ENCODE assay signal across 11 cellular contexts in genomic region chr1:167617950-167618269, GRCh38. TPM values are rescaled to one million over a fixed set of nuclear protein-coding genes. Genes with fewer than 3 reads are reported as not detected.
DNase-seq lines count a peak whose midpoint lies in the region; ATAC-seq and TF ChIP-seq lines count a peak whose summit lies in the region.
"Had no signal": no experiment of that assay in that cellular context is flagged by ENCODE, and none has a peak within 500 bp of the region (broad histone marks: within the 10 kb centered on the region; RNA-seq: fewer than 3 reads in every experiment).

No MANE protein-coding gene starts in this region.

- intact Hi-C loops in heart right ventricle (cut with DNase I) (loop anchor here in 2 of 10 donors (5.0 kb wide), 2 partner anchors 49 to 69 kb away; no protein-coding TSS in a partner anchor), Right ventricle myocardium inferior (cut with DNase I) (no loop called here), lower lobe of right lung (cut with DNase I) (no loop called here), transverse colon (cut with DNase I; ENCODE audit: low total_unique reads) (no loop called here)

- H3K36me3 Mint-ChIP-seq in activated T-helper 17 cell treated with anti-CD3 and anti-CD28 coated beads, Interleukin-2, amount 50 U/mL, for 72 hours (ENCODE audit: low read depth), result no peaks in the 10 kb centered on the region

- peaks cover 37% of the 10 kb centered on the region for H3K4me1 Mint-ChIP-seq in activated T-helper 17 cell treated with anti-CD3 and anti-CD28 coated beads, Interleukin-2, amount 50 U/mL, for 72 hours

- TF ChIP-seq POLR2A in transverse colon (IDR thresholded peaks at IDR 0.05), result no peak

- H3K27me3 Mint-ChIP-seq in activated T-helper 17 cell treated with anti-CD3 and anti-CD28 coated beads, Interleukin-2, amount 50 U/mL, for 72 hours, result no peaks in the 10 kb centered on the region

- in situ Hi-C loops in transverse colon (cut with MboI; ENCODE audit: low pct_ligation_motif_present in 1 of 4, low pct_unique_long_range_greater_than_20kb in 1 of 4, low sequenced_read_pairs in 3 of 4), result no loop called here

- H3K4me3 Mint-ChIP-seq in activated T-helper 17 cell treated with anti-CD3 and anti-CD28 coated beads, Interleukin-2, amount 50 U/mL, for 72 hours, result peak overlapping the region; percentile 86

- no peak for TF ChIP-seq EP300 in transverse colon (IDR thresholded peaks at IDR 0.05; ENCODE audit: low read depth)

- TF ChIP-seq CTCF in heart right ventricle (IDR thresholded peaks at IDR 0.05) (no peak), lower lobe of right lung (IDR thresholded peaks at IDR 0.05) (no peak), transverse colon (IDR thresholded peaks at IDR 0.05) (no peak)

- H3K4me1 ChIP-seq in heart right ventricle (peaks cover 0 to 58% (median 22%) of the 10 kb centered on the region in 9 donors), lower lobe of right lung (peaks cover 21% of the 10 kb centered on the region), transverse colon (peaks cover 0 to 26% (median 7%) of the 10 kb centered on the region in 4 donors)

- H3K4me3 ChIP-seq in heart right ventricle (no peak overlapping the region), lower lobe of right lung (no peak overlapping the region), transverse colon (no peak overlapping the region)

- no peaks in the 10 kb centered on the region for H3K9me3 Mint-ChIP-seq in activated T-helper 17 cell treated with anti-CD3 and anti-CD28 coated beads, Interleukin-2, amount 50 U/mL, for 72 hours

- DNase-seq in heart right ventricle (no peak), Right ventricle myocardium inferior (ENCODE audit: missing footprints) (no peak), lower lobe of right lung (no peak), transverse colon (no peak), NCI-H2029 treated with DMSO at 0.1 percent for 48 hours (lab: John Stamatoyannopoulos, UW) (no peak), NCI-H146 treated with DMSO at 0.1 percent for 48 hours (lab: John Stamatoyannopoulos, UW; ENCODE audit: unreplicated experiment) (no peak)
- DNase-seq: hippocampal formation, WERI-Rb-1 had no signal

- H3K9me3 ChIP-seq in heart right ventricle (peaks cover 0 to 12% (median 0%) of the 10 kb centered on the region in 11 donors), lower lobe of right lung (peaks cover 3% of the 10 kb centered on the region), transverse colon (peaks cover 7 to 9% of the 10 kb centered on the region in 2 donors)
- H3K9me3 ChIP-seq: BE2C had no signal

- WGBS in heart right ventricle, 2 donors, result 49 to 60% methylated on average over 4 of the region's 4 CpGs
- 37 to 72% methylated on average over 3 to 4 of the region's 4 CpGs for WGBS in transverse colon (ENCODE audit: low coverage in 1 of 2), 2 donors

- H3K27ac ChIP-seq in heart right ventricle, result peak overlapping the region; percentile 41 to 89 (median 68)
- peak overlapping the region; percentile 81 for H3K27ac ChIP-seq in lower lobe of right lung
- H3K27ac ChIP-seq in transverse colon, result peak overlapping the region; percentile 64 to 75 (median 70)
- H3K27ac ChIP-seq: WERI-Rb-1 had no signal

- no peaks in the 10 kb centered on the region for H3K36me3 ChIP-seq in heart right ventricle
- H3K36me3 ChIP-seq in lower lobe of right lung, result no peaks in the 10 kb centered on the region
- no peaks in the 10 kb centered on the region for H3K36me3 ChIP-seq in transverse colon
- H3K36me3 ChIP-seq: BE2C, WERI-Rb-1 had no signal

- ATAC-seq in heart right ventricle (no peak), Right ventricle myocardium inferior (no peak), lower lobe of right lung (no peak), GM21737 (IDR thresholded peaks at IDR 0.05; ENCODE audit: unreplicated experiment) (no peak)
- no peak for ATAC-seq in activated T-helper 17 cell treated with anti-CD3 and anti-CD28 coated beads, Interleukin-2, amount 50 U/mL, for 72 hours (replicated peaks)

- peak overlapping the region; percentile 83 for H3K27ac Mint-ChIP-seq in activated T-helper 17 cell treated with anti-CD3 and anti-CD28 coated beads, Interleukin-2, amount 50 U/mL, for 72 hours

- H3K27me3 ChIP-seq in heart right ventricle (no peaks in the 10 kb centered on the region), lower lobe of right lung (ENCODE audit: low read depth) (no peaks in the 10 kb centered on the region), transverse colon (no peaks in the 10 kb centered on the region)
- H3K27me3 ChIP-seq: BE2C had no signal

RNA-seq across cellular contexts. Expression of gene RCSD1, which starts 12.1 kb away (rescaled TPM):
- total RNA-seq in heart right ventricle (10 to 100 TPM; 27.9 to 50.2 (median 39.7) TPM), Right ventricle myocardium inferior (41.6 TPM), lower lobe of right lung (20.7 TPM), transverse colon (10 to 100 TPM in 2 of 4 donors, 1 to 10 TPM in 2; 6.0 to 29.2 (median 15.9) TPM)
- polyA plus RNA-seq in heart right ventricle, result 10 to 100 TPM in 1 of 2 donors, 1 to 10 TPM in 1; 9.0 to 13.5 TPM
- total RNA-seq in activated T-helper 17 cell treated with anti-CD3 and anti-CD28 coated beads, Interleukin-2, amount 50 U/mL, for 72 hours, result 10 to 100 TPM; 69.0 to 75.5 TPM
